Comparison of ENCODE assay signal across 24 cellular contexts in the genomic region with DNA sequence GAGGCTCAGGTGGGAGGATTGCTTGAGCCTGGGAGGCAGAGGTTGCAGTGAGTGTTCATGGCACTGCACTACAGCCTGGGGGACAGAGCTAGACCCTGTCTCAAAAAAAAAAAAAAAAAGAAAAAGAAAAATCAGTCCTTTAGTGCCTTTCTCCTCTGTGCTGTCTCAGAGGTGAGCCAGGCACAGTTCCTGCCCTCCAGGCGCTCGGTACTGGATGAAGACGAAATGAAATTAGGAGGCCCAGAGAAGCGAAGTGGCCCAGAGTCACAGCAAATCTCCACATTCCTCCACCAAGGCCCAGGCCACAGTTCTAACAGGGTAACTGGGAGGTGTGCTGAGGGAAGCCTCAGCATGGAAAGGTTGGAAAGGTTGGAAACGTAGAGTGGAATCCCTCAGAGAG. TPM values are rescaled to one million over a fixed set of nuclear protein-coding genes. Genes with fewer than 3 reads are reported as not detected.
DNase-seq lines count a peak whose midpoint lies in the region; ATAC-seq, FAIRE-seq and TF ChIP-seq lines count a peak whose summit lies in the region.
"Had no signal": no experiment of that assay in that cellular context is flagged by ENCODE, and none has a peak within 500 bp of the region (broad histone marks: within the 10 kb centered on the region; RNA-seq: fewer than 3 reads in every experiment).

No MANE protein-coding gene starts in this region.

- peak overlapping the region; percentile 87 for H3K27ac Mint-ChIP-seq in neural crest cell (ENCODE audit: unreplicated experiment)
- H3K27ac Mint-ChIP-seq in immature natural killer cell: no peak overlapping the region

- H3K4me3 Mint-ChIP-seq in neural crest cell (no peak overlapping the region), immature natural killer cell (no peak overlapping the region)

- ATAC-seq in HepG2: no peak
- ATAC-seq in right lobe of liver: no peak
- ATAC-seq in GM18907 (IDR thresholded peaks at IDR 0.05; ENCODE audit: unreplicated experiment): no peak
- ATAC-seq: Panc1 had no signal

- 97% methylated on average over 5 of the region's 5 CpGs for WGBS in HepG2 (ENCODE audit: low lambda C conversion rate)
- WGBS in right lobe of liver (ENCODE audit: insufficient coverage, low coverage, low lambda C conversion rate, missing lambda C conversion rate): 80% methylated on average over 4 of the region's 5 CpGs
- WGBS in tibial nerve, 2 donors: 92 to 93% methylated on average over 5 of the region's 5 CpGs

- no peak for TF ChIP-seq RAD21 in HepG2 (CRISPR knock-in tag; IDR thresholded peaks at IDR 0.05)

- BruUV-seq in HepG2 (replicated peaks; lab: Mats Ljungman, UMichigan): no TSS peak

- no peaks in the 10 kb centered on the region for H4K20me1 ChIP-seq in HepG2 (ENCODE audit: insufficient read depth, low read length)

- H3K9me3 Mint-ChIP-seq in neural crest cell (no peaks in the 10 kb centered on the region), immature natural killer cell (no peaks in the 10 kb centered on the region)
- H3K9me3 Mint-ChIP-seq: CD8-positive, alpha-beta memory T cell had no signal

- TF ChIP-seq EP300 in HepG2 (IDR thresholded peaks at IDR 0.05; ENCODE audit: low read depth in 2 of 2, low read length in 2 of 2) (no peak), HepG2 (CRISPR knock-in tag; IDR thresholded peaks at IDR 0.05; ENCODE audit: borderline replicate concordance) (no peak), tibial nerve (IDR thresholded peaks at IDR 0.05) (no peak)

- DNase-seq in HepG2 (ENCODE audit: low spot score) (no peak), right lobe of liver (no peak), neural crest cell (ENCODE audit: low read depth, low spot score) (no peak), tibial nerve (ENCODE audit: low spot score in 2 of 2) (no peak), immature natural killer cell (no peak), NCI-H2171 treated with DMSO at 0.1 percent for 48 hours (lab: John Stamatoyannopoulos, UW) (no peak)
- DNase-seq: CD8-positive, alpha-beta memory T cell; GF-D8; IMR-90; MV-4-11; NCI-H1105 treated with DMSO at 0.1 percent for 48 hours; NCI-H2029 treated with DMSO at 0.1 percent for 48 hours; NCI-H345; NCI-H524; NCI-H82 had no signal

- POLR2A ChIA-PET in HepG2 (lab: Yijun Ruan, JAX): no interaction called here

- H3K27me3 Mint-ChIP-seq in neural crest cell (ENCODE audit: low read depth): peaks cover 7% of the 10 kb centered on the region
- no peaks in the 10 kb centered on the region for H3K27me3 Mint-ChIP-seq in immature natural killer cell (ENCODE audit: low read depth in 3 of 3)
- H3K27me3 Mint-ChIP-seq: CD8-positive, alpha-beta memory T cell had no signal

- no peak overlapping the region for H2AFZ ChIP-seq in HepG2 (ENCODE audit: low read length)

- peaks cover 2% of the 10 kb centered on the region for H3K79me2 ChIP-seq in HepG2 (ENCODE audit: insufficient read depth, low read length)

- peak overlapping the region; percentile 19 for H3K4me2 ChIP-seq in HepG2 (ENCODE audit: low read depth, low read length)
- H3K4me2 ChIP-seq: KMS-11 had no signal

- intact Hi-C loops in HepG2 (cut with micrococcal nuclease; ENCODE audit: unreplicated experiment) (loop anchor here (10.0 kb wide), 1 partner anchor 176 kb away; no protein-coding TSS in a partner anchor), right lobe of liver (cut with DNase I) (loop anchor here in 1 of 2 donors (10.0 kb wide), 1 partner anchor 246 kb away; no protein-coding TSS in a partner anchor)

- H3K36me3 ChIP-seq in HepG2 (replicated peaks in 1 of 2; ENCODE audit: control insufficient read depth in 1 of 2, insufficient read depth in 2 of 2, low read length in 2 of 2) (peaks cover 4 to 7% of the 10 kb centered on the region in 2 experiments; a peak in 4 of 5 replicates), right lobe of liver (no peaks in the 10 kb centered on the region), tibial nerve (peaks cover 0 to 17% (median 0%) of the 10 kb centered on the region in 3 donors)
- H3K36me3 ChIP-seq: HAP-1 had no signal

- H3K36me3 Mint-ChIP-seq in neural crest cell (ENCODE audit: low read depth) (no peaks in the 10 kb centered on the region), immature natural killer cell (no peaks in the 10 kb centered on the region)

- H3K27me3 ChIP-seq in HepG2 (ENCODE audit: control insufficient read depth in 1 of 2, insufficient read depth in 2 of 2, low read length in 2 of 2) (no peaks in the 10 kb centered on the region; a peak in 1 of 5 replicates), right lobe of liver (no peaks in the 10 kb centered on the region), tibial nerve (no peaks in the 10 kb centered on the region)

- peak overlapping the region; percentile 65; the same call in 1 of the 2 replicates for H3K9ac ChIP-seq in HepG2 (ENCODE audit: insufficient read depth, low read depth, low read length)
- H3K9ac ChIP-seq: KMS-11 had no signal

- TF ChIP-seq CTCF in HepG2 (CRISPR knock-in tag; IDR thresholded peaks at IDR 0.05): no peak
- TF ChIP-seq CTCF in right lobe of liver (IDR thresholded peaks at IDR 0.05): no peak
- no peak for TF ChIP-seq CTCF in neural crest cell (conservative IDR thresholded peaks at IDR 0.05)
- no peak for TF ChIP-seq CTCF in tibial nerve (IDR thresholded peaks at IDR 0.05)

- H3K4me3 ChIP-seq in HepG2 (replicated peaks in 1 of 3; ENCODE audit: insufficient read depth in 1 of 3, low read depth in 2 of 3, low read length in 3 of 3) (no peak overlapping the region), right lobe of liver (no peak overlapping the region), tibial nerve (no peak overlapping the region)
- H3K4me3 ChIP-seq: HAP-1 had no signal

- TF ChIP-seq POLR2A in HepG2 (IDR thresholded peaks at IDR 0.05; ENCODE audit: insufficient read depth in 1 of 2, low read depth in 2 of 2, low read length in 2 of 2) (no peak), right lobe of liver (IDR thresholded peaks at IDR 0.05) (no peak), tibial nerve (IDR thresholded peaks at IDR 0.05) (no peak)

- H3K4me1 Mint-ChIP-seq in neural crest cell: peaks cover 100% of the 10 kb centered on the region
- H3K4me1 Mint-ChIP-seq in immature natural killer cell: peaks cover 12 to 15% of the 10 kb centered on the region in 2 donors

- CTCF ChIA-PET in HepG2 (lab: Yijun Ruan, JAX; ENCODE audit: low intra/inter-chr PET ratio, low total read pairs): no interaction called here

- H3K27ac ChIP-seq in HepG2 (ENCODE audit: extremely low read length, insufficient read depth, low read length) (peak overlapping the region; percentile 89), right lobe of liver (no peak overlapping the region), cingulate gyrus (ENCODE audit: low read depth, low read length) (peak overlapping the region; percentile 99), tibial nerve (peak overlapping the region in 3 of 4 donors; percentile 56 to 87 (median 86))
- H3K27ac ChIP-seq: C4-2B, KMS-11 had no signal

- FAIRE-seq in HepG2 (lab: Jason Lieb, UNC): no peak
- FAIRE-seq: A204.1, D721Med, HTR-8/SVneo had no signal

- H3K9me3 ChIP-seq in HepG2 (ENCODE audit: low read length) (no peaks in the 10 kb centered on the region), right lobe of liver (no peaks in the 10 kb centered on the region), tibial nerve (no peaks in the 10 kb centered on the region)
- H3K9me3 ChIP-seq: HAP-1 had no signal

- H3K4me1 ChIP-seq in HepG2 (ENCODE audit: insufficient read depth, low read length): peaks cover 88% of the 10 kb centered on the region
- H3K4me1 ChIP-seq in right lobe of liver: peaks cover 0 to 7% (median 0%) of the 10 kb centered on the region in 4 donors
- H3K4me1 ChIP-seq in tibial nerve: peaks cover 0 to 65% (median 15%) of the 10 kb centered on the region in 4 donors

- in situ Hi-C loops in HepG2 (cut with HindIII; ENCODE audit: extremely low pct_ligation_motif_present, low pct_unique_long_range_greater_than_20kb): loop anchor here (10.0 kb wide), 1 partner anchor 166 kb away; no protein-coding TSS in a partner anchor

RNA-seq across cellular contexts. Expression of gene PLEKHB1, which starts 4.9 kb away (rescaled TPM):
- total RNA-seq in HepG2 (2016; rRNA removed; fragmentation: Illumina TruSeq; extraction: Trizol) (68.0 and 71.7 TPM in 2 replicates), right lobe of liver (1 to 10 TPM in 3 of 6 experiments, under 1 TPM in 3; 0.42 to 2.1 (median 0.96) TPM), neural crest cell (42.6 and 42.7 TPM in 2 replicates), tibial nerve (100 to 1,000 TPM in 3 of 4 donors, 10 to 100 TPM in 1; 71.4 to 226 (median 206) TPM)
- 14.1 and 14.6 TPM in 2 replicates for total RNA-seq in HepG2 (2016; cell fraction: cytosol; rRNA removed; fragmentation: Illumina TruSeq; extraction: Trizol; ENCODE audit: low read depth)
- total RNA-seq in HepG2 (2016; cell fraction: insoluble cytoplasmic fraction; rRNA removed; fragmentation: Illumina TruSeq; extraction: Trizol): 68.8 and 77.9 TPM in 2 replicates
- 30.3 and 30.6 TPM in 2 replicates for total RNA-seq in HepG2 (2016; cell fraction: membrane; rRNA removed; fragmentation: Illumina TruSeq; extraction: Trizol)
- total RNA-seq in HepG2 (2016; cell fraction: nucleus; rRNA removed; fragmentation: Illumina TruSeq; extraction: Trizol): 31.7 and 39.9 TPM in 2 replicates
- polyA plus RNA-seq in HepG2 (2011; rRNA removed) (77.1 and 99.3 TPM in 2 replicates), immature natural killer cell (10 to 100 TPM in 2 of 3 donors, 1 to 10 TPM in 1; 5.8 to 14.0 (median 10.6) TPM)
- polyA plus RNA-seq in HepG2 (2011; cell fraction: cytosol; rRNA removed): 95.0 and 157 TPM in 2 replicates
- 107 and 154 TPM in 2 replicates for polyA plus RNA-seq in HepG2 (2011; cell fraction: nucleus; rRNA removed)
- polyA plus RNA-seq in HepG2 (2012): 47.9 and 54.0 TPM in 2 replicates
- polyA plus RNA-seq in HepG2 (2016; cell fraction: cytosol; fragmentation: Illumina TruSeq; extraction: Trizol; ENCODE audit: low read depth): 16.0 and 24.3 TPM in 2 replicates
- polyA plus RNA-seq in HepG2 (2016; cell fraction: insoluble cytoplasmic fraction; fragmentation: Illumina TruSeq; extraction: Trizol; ENCODE audit: low read depth): 128 and 133 TPM in 2 replicates
- polyA plus RNA-seq in HepG2 (2016; cell fraction: membrane; fragmentation: Illumina TruSeq; extraction: Trizol; ENCODE audit: low read depth): 43.9 and 47.0 TPM in 2 replicates
- 69.9 and 81.4 TPM in 2 replicates for polyA plus RNA-seq in HepG2 (2016; cell fraction: nucleus; fragmentation: Illumina TruSeq; extraction: Trizol; ENCODE audit: insufficient read depth, low read depth)
- polyA minus RNA-seq in HepG2 (2011; rRNA and poly(A)+ RNA removed; ENCODE audit: low replicate concordance): 0.09 and 172 TPM in 2 replicates
- 66.4 and 67.7 TPM in 2 replicates for polyA minus RNA-seq in HepG2 (2011; cell fraction: cytosol; rRNA and poly(A)+ RNA removed)
- 33.3 and 41.1 TPM in 2 replicates for polyA minus RNA-seq in HepG2 (2011; cell fraction: nucleus; rRNA and poly(A)+ RNA removed)

RNA-seq across cellular contexts. Expression of gene FAM168A, which starts 53.3 kb away (rescaled TPM):
- total RNA-seq in HepG2 (2016; rRNA removed; fragmentation: Illumina TruSeq; extraction: Trizol) (13.9 and 15.0 TPM in 2 replicates), right lobe of liver (10 to 100 TPM; 13.0 to 21.5 (median 15.9) TPM), neural crest cell (46.6 and 47.3 TPM in 2 replicates), tibial nerve (10 to 100 TPM; 28.8 to 53.5 (median 30.6) TPM)
- 0.91 and 0.97 TPM in 2 replicates for total RNA-seq in HepG2 (2016; cell fraction: cytosol; rRNA removed; fragmentation: Illumina TruSeq; extraction: Trizol; ENCODE audit: low read depth)
- total RNA-seq in HepG2 (2016; cell fraction: insoluble cytoplasmic fraction; rRNA removed; fragmentation: Illumina TruSeq; extraction: Trizol): 14.3 and 14.4 TPM in 2 replicates
- total RNA-seq in HepG2 (2016; cell fraction: membrane; rRNA removed; fragmentation: Illumina TruSeq; extraction: Trizol): 6.4 and 7.1 TPM in 2 replicates
- total RNA-seq in HepG2 (2016; cell fraction: nucleus; rRNA removed; fragmentation: Illumina TruSeq; extraction: Trizol): 13.5 and 14.9 TPM in 2 replicates
- polyA plus RNA-seq in HepG2 (2011; rRNA removed) (15.8 and 17.5 TPM in 2 replicates), immature natural killer cell (1 to 10 TPM; 1.3 to 3.1 (median 1.3) TPM)
- polyA plus RNA-seq in HepG2 (2011; cell fraction: cytosol; rRNA removed): 7.8 and 8.6 TPM in 2 replicates
- 24.2 and 33.5 TPM in 2 replicates for polyA plus RNA-seq in HepG2 (2011; cell fraction: nucleus; rRNA removed)
- 14.4 and 14.7 TPM in 2 replicates for polyA plus RNA-seq in HepG2 (2012)
- polyA plus RNA-seq in HepG2 (2016; cell fraction: cytosol; fragmentation: Illumina TruSeq; extraction: Trizol; ENCODE audit: low read depth): 0.77 and 0.78 TPM in 2 replicates
- polyA plus RNA-seq in HepG2 (2016; cell fraction: insoluble cytoplasmic fraction; fragmentation: Illumina TruSeq; extraction: Trizol; ENCODE audit: low read depth): 11.3 and 13.2 TPM in 2 replicates
- 3.0 and 3.2 TPM in 2 replicates for polyA plus RNA-seq in HepG2 (2016; cell fraction: membrane; fragmentation: Illumina TruSeq; extraction: Trizol; ENCODE audit: low read depth)
- 16.9 and 17.7 TPM in 2 replicates for polyA plus RNA-seq in HepG2 (2016; cell fraction: nucleus; fragmentation: Illumina TruSeq; extraction: Trizol; ENCODE audit: insufficient read depth, low read depth)
- 28.4 and 45.6 TPM in 2 replicates for polyA minus RNA-seq in HepG2 (2011; rRNA and poly(A)+ RNA removed; ENCODE audit: low replicate concordance)
- 12.5 and 15.3 TPM in 2 replicates for polyA minus RNA-seq in HepG2 (2011; cell fraction: cytosol; rRNA and poly(A)+ RNA removed)
- 15.4 and 17.0 TPM in 2 replicates for polyA minus RNA-seq in HepG2 (2011; cell fraction: nucleus; rRNA and poly(A)+ RNA removed)

Comparison
In these comparisons a context has a peak if more than half of its experiments do, and no peak if none do; other contexts are left out.
1. H3K27ac ChIP-seq: peak in HepG2 (single experiment), cingulate gyrus (single experiment) and tibial nerve (3 of 4); none in right lobe of liver (0 of 3).
2. RNA of gene PLEKHB1, which starts 4.9 kb away (total RNA-seq): 71.4 to 226 TPM in tibial nerve, 14.1 to 77.9 TPM in HepG2 and 42.6 to 42.7 TPM in neural crest cell; 0.42 to 2.1 TPM in right lobe of liver; every median in the first group is over 4 times any median in the second.